9 cellular contexts compared by ENCODE assay signal in the genomic region with DNA sequence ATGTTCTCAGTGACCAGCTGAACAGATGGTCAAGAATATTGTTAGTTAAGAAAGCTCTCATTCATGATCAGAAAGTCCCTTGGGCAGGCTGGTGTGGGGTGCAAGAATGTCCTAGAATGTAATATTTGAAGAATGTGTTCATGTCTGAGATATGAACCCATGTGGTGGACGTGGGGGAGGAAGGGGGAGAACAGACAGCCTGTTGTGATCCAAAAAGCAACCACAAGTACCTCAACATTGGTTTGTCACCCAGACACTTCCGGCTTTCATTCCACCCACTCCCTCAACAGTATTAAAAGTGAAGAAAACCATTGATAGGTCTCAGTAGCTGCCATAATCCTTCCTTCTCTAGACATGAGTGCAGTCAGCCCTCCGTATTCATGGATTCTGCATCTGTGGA.
DNase-seq lines count a peak whose midpoint lies in the region; ATAC-seq, FAIRE-seq and TF ChIP-seq lines count a peak whose summit lies in the region.
"Had no signal": no experiment of that assay in that cellular context is flagged by ENCODE, and none has a peak within 500 bp of the region (broad histone marks: within the 10 kb centered on the region; RNA-seq: fewer than 3 reads in every experiment).

No MANE protein-coding gene starts in this region.

- peak overlapping the region; percentile 31 for H2AFZ ChIP-seq in fibroblast of lung (ENCODE audit: low read length)

- peak overlapping the region in 1 of 2 donors; percentile 18 for H3K27ac ChIP-seq in right atrium auricular region
- no peak overlapping the region for H3K27ac ChIP-seq in fibroblast of lung (ENCODE audit: insufficient read depth, low read length)
- H3K27ac ChIP-seq in gastroesophageal sphincter = no peak overlapping the region

- H3K4me3 ChIP-seq in right atrium auricular region (no peak overlapping the region), fibroblast of lung (replicated peaks in 1 of 4; ENCODE audit: control extremely low read depth in 1 of 4, insufficient read depth in 1 of 4, low read depth in 3 of 4, low read length in 4 of 4) (no peak overlapping the region), gastroesophageal sphincter (no peak overlapping the region)

- ATAC-seq in Right ventricle myocardium inferior (peak; percentile 79), HG03442 (IDR thresholded peaks at IDR 0.05; ENCODE audit: unreplicated experiment) (peak; percentile 87), gastroesophageal sphincter (no peak)

- H3K9ac ChIP-seq in fibroblast of lung (ENCODE audit: insufficient read depth, low read length) = no peak overlapping the region

- no peak for TF ChIP-seq EP300 in gastroesophageal sphincter (IDR thresholded peaks at IDR 0.05)

- H3K4me1 ChIP-seq in right atrium auricular region (peaks cover 0 to 16% of the 10 kb centered on the region in 2 donors), fibroblast of lung (ENCODE audit: control insufficient read depth, extremely low read depth, insufficient read depth, low read length) (peaks cover 11% of the 10 kb centered on the region), gastroesophageal sphincter (peaks cover 0 to 10% (median 0%) of the 10 kb centered on the region in 3 donors)

- H3K27me3 ChIP-seq in right atrium auricular region = no peaks in the 10 kb centered on the region
- H3K27me3 ChIP-seq in fibroblast of lung (ENCODE audit: control insufficient read depth, insufficient read depth, low read length) = no peaks in the 10 kb centered on the region
- no peaks in the 10 kb centered on the region for H3K27me3 ChIP-seq in gastroesophageal sphincter

- peak overlapping the region; percentile 28 for H3K4me2 ChIP-seq in fibroblast of lung (ENCODE audit: extremely low read depth, insufficient read depth, low read length)

- H3K36me3 ChIP-seq in right atrium auricular region (no peaks in the 10 kb centered on the region), fibroblast of lung (ENCODE audit: control insufficient read depth, insufficient read depth, low read length) (no peaks in the 10 kb centered on the region), gastroesophageal sphincter (no peaks in the 10 kb centered on the region)

- intact Hi-C loops in Right ventricle myocardium inferior (cut with DNase I) = no loop called here

- FAIRE-seq in RCC 7860 (lab: Jason Lieb, UNC) = no peak
- FAIRE-seq: G401.6 had no signal

- H3K9me3 ChIP-seq in right atrium auricular region (no peaks in the 10 kb centered on the region), fibroblast of lung (ENCODE audit: control insufficient read depth, insufficient read depth, low read depth, low read length) (no peaks in the 10 kb centered on the region), gastroesophageal sphincter (no peaks in the 10 kb centered on the region)

- no peak for DNase-seq in Right ventricle myocardium inferior (ENCODE audit: missing footprints)
- DNase-seq in right atrium auricular region (ENCODE audit: low spot score) = no peak
- peak; percentile 77 for DNase-seq in activated CD4-positive, alpha-beta T cell treated with anti-CD3 and anti-CD28 coated beads for 48 hours
- DNase-seq in fibroblast of lung (ENCODE audit: low read depth in 2 of 2) = peak; percentile 71 to 98
- DNase-seq in stimulated activated CD4-positive, alpha-beta T cell treated with anti-CD3 and anti-CD28 coated beads, TNF-alpha, amount 100 ng/mL, for 48 hours (ENCODE audit: low read depth in 3 of 3) = peak; percentile 35 to 65 (median 56)
- DNase-seq in RCC 7860 (ENCODE audit: low spot score) = no peak

- no peak for TF ChIP-seq POLR2A in gastroesophageal sphincter (IDR thresholded peaks at IDR 0.05)

- no peaks in the 10 kb centered on the region for H4K20me1 ChIP-seq in fibroblast of lung (ENCODE audit: control insufficient read depth, extremely low read depth, insufficient read depth, low read length)

- TF ChIP-seq CTCF in right atrium auricular region (IDR thresholded peaks at IDR 0.05) (no peak), fibroblast of lung (conservative IDR thresholded peaks at IDR 0.05 in 1 of 2, IDR thresholded peaks at IDR 0.05 in 1 of 2; ENCODE audit: low read depth in 1 of 2, low read length in 2 of 2) (no peak), gastroesophageal sphincter (IDR thresholded peaks at IDR 0.05) (no peak)

- 57 to 79% methylated on average over 3 of the region's 3 CpGs for WGBS in gastroesophageal sphincter (ENCODE audit: low coverage in 1 of 2), 2 donors

- no peaks in the 10 kb centered on the region for H3K79me2 ChIP-seq in fibroblast of lung (ENCODE audit: control insufficient read depth, insufficient read depth, low read length)

Comparison
In these comparisons a context has a peak if more than half of its experiments do, and no peak if none do; other contexts are left out.
1. DNase-seq: peak in activated CD4-positive, alpha-beta T cell treated with anti-CD3 and anti-CD28 coated beads for 48 hours (single experiment), fibroblast of lung (2 of 2) and stimulated activated CD4-positive, alpha-beta T cell treated with anti-CD3 and anti-CD28 coated beads, TNF-alpha, amount 100 ng/mL, for 48 hours (3 of 3); none in Right ventricle myocardium inferior (single experiment), right atrium auricular region (single experiment) and RCC 7860 (single experiment).